1 cellular context compared by ENCODE assay signal in genomic region chr15:75446146-75446545, GRCh38.
TF ChIP-seq lines count a peak whose summit lies in the region.

No MANE protein-coding gene starts in this region.

TF ChIP-seq in GM12878, 131 proteins besides CTCF, POLR2A, EP300 and RAD21 (continued from another document):
- TF ChIP-seq HSF1 (IDR thresholded peaks at IDR 0.05; ENCODE audit: low read depth, low read length), result no peak
- 0 out of 2 replicates have a peak, but pooled peaks have one; percentile 39 for TF ChIP-seq ZBED1 (IDR thresholded peaks at IDR 0.05; ENCODE audit: borderline replicate concordance)
